ENCODE assay signal across 19 cellular contexts in genomic region chr16:49789617-49790016, GRCh38.
DNase-seq lines count a peak whose midpoint lies in the region; ATAC-seq and TF ChIP-seq lines count a peak whose summit lies in the region.
"Had no signal": no experiment of that assay in that cellular context is flagged by ENCODE, and none has a peak within 500 bp of the region (broad histone marks: within the 10 kb centered on the region; RNA-seq: fewer than 3 reads in every experiment).

No MANE protein-coding gene starts in this region.

- H3K4me1 Mint-ChIP-seq in stimulated activated naive CD8-positive, alpha-beta T cell treated with anti-CD3 and anti-CD28 coated beads, Interleukin-15, amount 100 ng/mL, for 72 hours, result no peaks in the 10 kb centered on the region
- no peaks in the 10 kb centered on the region for H3K4me1 Mint-ChIP-seq in natural killer cell
- H3K4me1 Mint-ChIP-seq: CD8-positive, alpha-beta memory T cell had no signal

- no peak overlapping the region for H3K23ac ChIP-seq in mesenchymal stem cell (ENCODE audit: low read length in 2 of 2)

- H4K91ac ChIP-seq in mesenchymal stem cell (ENCODE audit: low read length), result no peak overlapping the region

- no peak for DNase-seq in stimulated activated naive CD8-positive, alpha-beta T cell treated with anti-CD3 and anti-CD28 coated beads, Interleukin-15, amount 100 ng/mL, for 72 hours
- no peak for DNase-seq in stimulated activated naive CD8-positive, alpha-beta T cell treated with anti-CD3 and anti-CD28 coated beads, Interleukin-15, Interleukin-2, amounts not matched to agents 100 U/mL and 50 U/mL, for 24 hours
- DNase-seq in mesenchymal stem cell (no peak), smooth muscle cell (lab: John Stamatoyannopoulos, UW; ENCODE audit: unreplicated experiment) (no peak), natural killer cell (no peak), NK-92 (lab: John Stamatoyannopoulos, UW; ENCODE audit: unreplicated experiment) (no peak), colonic mucosa (no peak)
- DNase-seq: 8988T; CD8-positive, alpha-beta memory T cell; DND-41; GF-D8; H7; MV-4-11; NCI-H1436; NCI-H2081; NCI-H510A treated with DMSO at 0.1 percent for 48 hours; SHP77 had no signal

- H3K14ac ChIP-seq in mesenchymal stem cell (ENCODE audit: low read length in 2 of 2), result no peak overlapping the region

- H2BK15ac ChIP-seq in mesenchymal stem cell (ENCODE audit: low read depth, poor library complexity, severe bottlenecking), result no peak overlapping the region

- no peak for ATAC-seq in stimulated activated naive CD8-positive, alpha-beta T cell treated with anti-CD3 and anti-CD28 coated beads, Interleukin-15, amount 100 ng/mL, for 72 hours
- no peak for ATAC-seq in stimulated activated naive CD8-positive, alpha-beta T cell treated with anti-CD3 and anti-CD28 coated beads, Interleukin-15, Interleukin-2, amounts not matched to agents 100 U/mL and 50 U/mL, for 24 hours
- ATAC-seq in natural killer cell (no peak), HG03571 (IDR thresholded peaks at IDR 0.05; ENCODE audit: unreplicated experiment) (no peak)

- intact Hi-C loops in natural killer cell (cut with micrococcal nuclease) (no loop called here), colonic mucosa (cut with DNase I) (no loop called here)

- H3K4ac ChIP-seq in mesenchymal stem cell (ENCODE audit: low read depth in 1 of 2, low read length in 2 of 2), result no peak overlapping the region

- no peak overlapping the region for H2BK12ac ChIP-seq in mesenchymal stem cell (ENCODE audit: low read length in 2 of 2)

- H3K4me1 ChIP-seq in mesenchymal stem cell (ENCODE audit: control insufficient read depth, insufficient read depth, low read depth, low read length) (no peaks in the 10 kb centered on the region), smooth muscle cell (ENCODE audit: low read depth) (no peaks in the 10 kb centered on the region), colonic mucosa (no peaks in the 10 kb centered on the region)

- H3K4me2 ChIP-seq in mesenchymal stem cell (ENCODE audit: low read length, poor library complexity, severe bottlenecking) (no peak overlapping the region), smooth muscle cell (no peak overlapping the region)
- H3K4me2 ChIP-seq: BLaER1 had no signal

- H4K8ac ChIP-seq in mesenchymal stem cell (ENCODE audit: low read length), result no peak overlapping the region

- H3K79me2 ChIP-seq in smooth muscle cell (ENCODE audit: low read depth), result no peaks in the 10 kb centered on the region

- WGBS in mesenchymal stem cell, result 83% methylated on average over 3 of the region's 3 CpGs
- WGBS in smooth muscle cell (ENCODE audit: low lambda C conversion rate), result 91% methylated on average over 3 of the region's 3 CpGs

- no peaks in the 10 kb centered on the region for H3F3A ChIP-seq in smooth muscle cell (ENCODE audit: low read depth)

- peaks cover 5% of the 10 kb centered on the region for H3K27me3 Mint-ChIP-seq in stimulated activated naive CD8-positive, alpha-beta T cell treated with anti-CD3 and anti-CD28 coated beads, Interleukin-15, amount 100 ng/mL, for 72 hours
- H3K27me3 Mint-ChIP-seq in natural killer cell (ENCODE audit: low read depth in 2 of 2), result peaks cover 0 to 4% of the 10 kb centered on the region in 2 donors

- H3K9ac ChIP-seq in mesenchymal stem cell (ENCODE audit: low read length), result peak overlapping the region; percentile 75
- no peak overlapping the region for H3K9ac ChIP-seq in smooth muscle cell (ENCODE audit: low read depth)
- H3K9ac ChIP-seq in colonic mucosa (ENCODE audit: low read depth in 2 of 2, low read length in 2 of 2), result no peak overlapping the region
- H3K9ac ChIP-seq: BLaER1 had no signal

- TF ChIP-seq CTCF in smooth muscle cell (IDR thresholded peaks at IDR 0.05; ENCODE audit: borderline replicate concordance, insufficient read depth, poor library complexity, severe bottlenecking) (no peak), natural killer cell (IDR thresholded peaks at IDR 0.05) (no peak), colonic mucosa (IDR thresholded peaks at IDR 0.05) (no peak)

- H2AK5ac ChIP-seq in mesenchymal stem cell (ENCODE audit: low read length, severe bottlenecking), result no peak overlapping the region

- no peaks in the 10 kb centered on the region for H3K9me3 Mint-ChIP-seq in stimulated activated naive CD8-positive, alpha-beta T cell treated with anti-CD3 and anti-CD28 coated beads, Interleukin-15, amount 100 ng/mL, for 72 hours
- no peaks in the 10 kb centered on the region for H3K9me3 Mint-ChIP-seq in natural killer cell
- H3K9me3 Mint-ChIP-seq: CD8-positive, alpha-beta memory T cell had no signal

- H2AFZ ChIP-seq in mesenchymal stem cell (ENCODE audit: low read depth, low read length) (no peak overlapping the region), smooth muscle cell (ENCODE audit: low read depth) (no peak overlapping the region)

- H3K27ac ChIP-seq in mesenchymal stem cell (ENCODE audit: low read length, poor library complexity, severe bottlenecking) (no peak overlapping the region), smooth muscle cell (ENCODE audit: low read depth) (peak overlapping the region; percentile 24), colonic mucosa (no peak overlapping the region)
- H3K27ac ChIP-seq: BLaER1 had no signal

- H3K79me1 ChIP-seq in mesenchymal stem cell (replicated peaks; ENCODE audit: low read length, poor library complexity, severe bottlenecking), result peaks cover 3% of the 10 kb centered on the region

- H3K4me3 Mint-ChIP-seq in stimulated activated naive CD8-positive, alpha-beta T cell treated with anti-CD3 and anti-CD28 coated beads, Interleukin-15, amount 100 ng/mL, for 72 hours, result no peak overlapping the region
- no peak overlapping the region for H3K4me3 Mint-ChIP-seq in natural killer cell
- H3K4me3 Mint-ChIP-seq: CD8-positive, alpha-beta memory T cell had no signal

- no peaks in the 10 kb centered on the region for H3K36me3 Mint-ChIP-seq in natural killer cell
- H3K36me3 Mint-ChIP-seq: CD8-positive, alpha-beta memory T cell had no signal

- no peak overlapping the region for H2BK120ac ChIP-seq in mesenchymal stem cell (ENCODE audit: low read depth, low read length)

- no peaks in the 10 kb centered on the region for H3K36me3 ChIP-seq in mesenchymal stem cell (ENCODE audit: control insufficient read depth in 1 of 2, insufficient read depth in 2 of 2, low read depth in 1 of 2, low read length in 2 of 2)
- H3K36me3 ChIP-seq in smooth muscle cell (ENCODE audit: low read depth), result no peaks in the 10 kb centered on the region
- no peaks in the 10 kb centered on the region for H3K36me3 ChIP-seq in colonic mucosa

- H3K27me3 ChIP-seq in mesenchymal stem cell (ENCODE audit: control insufficient read depth in 1 of 2, insufficient read depth in 1 of 2, low read length in 2 of 2), result peaks cover 3 to 4% of the 10 kb centered on the region in 2 experiments
- H3K27me3 ChIP-seq in smooth muscle cell (ENCODE audit: low read depth), result no peaks in the 10 kb centered on the region
- H3K27me3 ChIP-seq in colonic mucosa, result no peaks in the 10 kb centered on the region
- H3K27me3 ChIP-seq: BLaER1 had no signal

- H3K27ac Mint-ChIP-seq in stimulated activated naive CD8-positive, alpha-beta T cell treated with anti-CD3 and anti-CD28 coated beads, Interleukin-15, amount 100 ng/mL, for 72 hours, result peak overlapping the region; percentile 28 to 70
- no peak overlapping the region for H3K27ac Mint-ChIP-seq in natural killer cell

- peaks cover 17% of the 10 kb centered on the region for H4K20me1 ChIP-seq in smooth muscle cell (ENCODE audit: low read depth)

- H3K9me3 ChIP-seq in mesenchymal stem cell (ENCODE audit: control insufficient read depth, low read length) (no peaks in the 10 kb centered on the region), smooth muscle cell (replicated peaks; ENCODE audit: low read depth) (no peaks in the 10 kb centered on the region), colonic mucosa (no peaks in the 10 kb centered on the region)
- H3K9me3 ChIP-seq: BLaER1 had no signal

- H3K18ac ChIP-seq in mesenchymal stem cell (ENCODE audit: low read depth in 1 of 2, low read length in 2 of 2), result no peak overlapping the region

- no peak overlapping the region for H2BK5ac ChIP-seq in mesenchymal stem cell (ENCODE audit: low read depth, low read length, poor library complexity, severe bottlenecking)

- H3K4me3 ChIP-seq in mesenchymal stem cell (ENCODE audit: insufficient read depth in 1 of 2, low read depth in 1 of 2, low read length in 2 of 2) (no peak overlapping the region), smooth muscle cell (no peak overlapping the region), colonic mucosa (no peak overlapping the region)
- H3K4me3 ChIP-seq: BLaER1 had no signal

Comparison
In these comparisons a context has a peak if more than half of its experiments do, and no peak if none do; other contexts are left out.
1. H3K27ac Mint-ChIP-seq: peak in stimulated activated naive CD8-positive, alpha-beta T cell treated with anti-CD3 and anti-CD28 coated beads, Interleukin-15, amount 100 ng/mL, for 72 hours (2 of 2); none in natural killer cell (0 of 2).